In genomic region chr14:61661471-61661988, GRCh38 we compare ENCODE assay signal across 10 cellular contexts. TPM values are rescaled to one million over a fixed set of nuclear protein-coding genes. Genes with fewer than 3 reads are reported as not detected.
A peak's percentile ranks its signal among the peaks of the same experiment; 100 is the strongest.
DNase-seq lines count a peak whose midpoint lies in the region; ATAC-seq and TF ChIP-seq lines count a peak whose summit lies in the region.
"Had no signal": no experiment of that assay in that cellular context is flagged by ENCODE, and none has a peak within 500 bp of the region (broad histone marks: within the 10 kb centered on the region; RNA-seq: fewer than 3 reads in every experiment).

No MANE protein-coding gene starts in this region.

- peak overlapping the region; percentile 44 for H3K4me3 ChIP-seq in ACC112 (ENCODE audit: low read depth, low read length)
- H3K4me3 ChIP-seq in MM.1S (ENCODE audit: low read length): no peak overlapping the region
- H3K4me3 ChIP-seq in esophagus squamous epithelium: no peak overlapping the region
- no peak overlapping the region for H3K4me3 ChIP-seq in left ventricle myocardium inferior

- intact Hi-C loops in esophagus squamous epithelium (cut with DNase I): no loop called here
- intact Hi-C loops in left ventricle myocardium inferior (cut with micrococcal nuclease): no loop called here

- H3F3A ChIP-seq in MM.1S (ENCODE audit: insufficient read depth, low read length): peaks cover 9% of the 10 kb centered on the region

- no peaks in the 10 kb centered on the region for H3K9me2 ChIP-seq in MM.1S (replicated peaks; ENCODE audit: insufficient read depth, low read length)

- H3K9ac ChIP-seq in MM.1S (ENCODE audit: low read length): no peak overlapping the region

- peak overlapping the region; percentile 42 for H2AFZ ChIP-seq in ACC112 (ENCODE audit: low read length, unreplicated experiment)
- no peak overlapping the region for H2AFZ ChIP-seq in MM.1S (ENCODE audit: low read length)

- no peak for TF ChIP-seq POLR2A in esophagus squamous epithelium (IDR thresholded peaks at IDR 0.05)

- H3K4me1 ChIP-seq in ACC112 (ENCODE audit: control insufficient read depth, insufficient read depth, low read length, unreplicated experiment) (peaks cover 46% of the 10 kb centered on the region), MM.1S (ENCODE audit: low read length) (peaks cover 15% of the 10 kb centered on the region), esophagus squamous epithelium (peaks cover 0 to 51% (median 30%) of the 10 kb centered on the region in 3 donors), left ventricle myocardium inferior (peaks cover 10% of the 10 kb centered on the region)

- peaks cover 8% of the 10 kb centered on the region for H3K79me2 ChIP-seq in ACC112 (ENCODE audit: control insufficient read depth, insufficient read depth, low read length, unreplicated experiment)
- no peaks in the 10 kb centered on the region for H3K79me2 ChIP-seq in MM.1S (ENCODE audit: low read length)

- ATAC-seq in GM19455 (IDR thresholded peaks at IDR 0.05; ENCODE audit: unreplicated experiment) (peak; percentile 38), HG03139 (IDR thresholded peaks at IDR 0.05; ENCODE audit: unreplicated experiment) (no peak)

- H3K9me3 ChIP-seq in MM.1S (replicated peaks; ENCODE audit: insufficient read depth, low read length) (no peaks in the 10 kb centered on the region), esophagus squamous epithelium (no peaks in the 10 kb centered on the region), left ventricle myocardium inferior (replicated peaks) (no peaks in the 10 kb centered on the region)

- H4K20me1 ChIP-seq in MM.1S (ENCODE audit: insufficient read depth, low read length): no peaks in the 10 kb centered on the region

- peak; percentile 6 for DNase-seq in MM.1S
- no peak for DNase-seq in esophagus squamous epithelium (lab: John Stamatoyannopoulos, UW)
- DNase-seq in SW 1271 (lab: John Stamatoyannopoulos, UW): no peak
- DNase-seq in LoVo (ENCODE audit: low spot score): no peak
- DNase-seq in left ventricle myocardium inferior: no peak
- DNase-seq: DMS 273 treated with DMSO at 0.1 percent for 48 hours, NCI-H1105 had no signal

- 50 to 57% methylated on average over 2 of the region's 2 CpGs for WGBS in esophagus squamous epithelium, 2 donors

- no peaks in the 10 kb centered on the region for H3K27me3 ChIP-seq in ACC112 (ENCODE audit: insufficient read depth, low read length)
- H3K27me3 ChIP-seq in MM.1S (replicated peaks; ENCODE audit: insufficient read depth, low read length): no peaks in the 10 kb centered on the region
- no peaks in the 10 kb centered on the region for H3K27me3 ChIP-seq in esophagus squamous epithelium
- H3K27me3 ChIP-seq in left ventricle myocardium inferior (ENCODE audit: low read depth): no peaks in the 10 kb centered on the region

- TF ChIP-seq CTCF in MM.1S (IDR thresholded peaks at IDR 0.05; ENCODE audit: low read length) (no peak), esophagus squamous epithelium (IDR thresholded peaks at IDR 0.05) (no peak), left ventricle myocardium inferior (IDR thresholded peaks at IDR 0.05; ENCODE audit: borderline replicate concordance) (no peak)

- H3K36me3 ChIP-seq in ACC112 (ENCODE audit: insufficient read depth, low read length) (no peaks in the 10 kb centered on the region), MM.1S (replicated peaks; ENCODE audit: insufficient read depth, low read length) (no peaks in the 10 kb centered on the region), esophagus squamous epithelium (no peaks in the 10 kb centered on the region), left ventricle myocardium inferior (no peaks in the 10 kb centered on the region)

- H3K27ac ChIP-seq in ACC112 (ENCODE audit: low read depth, low read length) (peak overlapping the region; percentile 93), MM.1S (ENCODE audit: low read length) (peak overlapping the region; percentile 49; the same call in 1 of the 2 replicates), esophagus squamous epithelium (peak overlapping the region; percentile 9 to 82 (median 71)), left ventricle myocardium inferior (replicated peaks) (no peak overlapping the region)

- peak overlapping the region; percentile 50; the same call in 1 of the 2 replicates for H3K4me2 ChIP-seq in MM.1S (ENCODE audit: low read depth, low read length)

RNA-seq across cellular contexts. Expression of gene HIF1A, which starts 33.8 kb away (rescaled TPM):
- 100 to 1,000 TPM; 108 to 199 (median 127) TPM for total RNA-seq in esophagus squamous epithelium
- total RNA-seq in left ventricle myocardium inferior: 49.4 TPM
